In genomic region chr1:93878501-93878888, GRCh38 we compare ENCODE assay signal across 8 cellular contexts. TPM values are rescaled to one million over a fixed set of nuclear protein-coding genes. Genes with fewer than 3 reads are reported as not detected.
DNase-seq lines count a peak whose midpoint lies in the region; ATAC-seq, FAIRE-seq and TF ChIP-seq lines count a peak whose summit lies in the region.

No MANE protein-coding gene starts in this region.

- H3K9ac ChIP-seq in GM12878 (ENCODE audit: control insufficient read depth, insufficient read depth, low read length): peak overlapping the region; percentile 86

- POLR2A ChIA-PET in GM12878 (lab: Charles Lee): interaction anchor here (1.1 to 1.7 kb wide), 2 partner anchors 10 to 23 kb away, joined by 3 to 6 read pairs; no protein-coding TSS in a partner anchor

- RAD21 ChIA-PET in GM12878 (lab: Charles Lee; ENCODE audit: unreplicated experiment): interaction anchor here (1.2 kb wide), 1 partner anchor 32 kb away, joined by 5 read pairs; no protein-coding TSS in a partner anchor

- H3K27ac ChIP-seq in GM12878 (ENCODE audit: control insufficient read depth, insufficient read depth): peak overlapping the region; percentile 94

- peak overlapping the region; percentile 79 for H3K4me2 ChIP-seq in GM12878 (ENCODE audit: control insufficient read depth, insufficient read depth)

- CTCF ChIA-PET in GM12878 (lab: Yijun Ruan, JAX): interaction anchor here (0.7 to 1.6 kb wide), 3 partner anchors 32 to 161 kb away, joined by 3 to 6 read pairs (median 3); no protein-coding TSS in a partner anchor

- FAIRE-seq in GM12878 (lab: Jason Lieb, UNC): no peak

- WGBS in GM12878 (ENCODE audit: insufficient coverage, insufficient replicate concordance, low lambda C conversion rate, missing lambda C conversion rate): under 1% methylated on average over 20 of the region's 20 CpGs

- peak overlapping the region; percentile 98 for H3K4me3 ChIP-seq in BE2C (ENCODE audit: low read depth, low read length)
- peak overlapping the region; percentile 95 for H3K4me3 ChIP-seq in GM12878

- intact Hi-C loops in GM12878 (cut with micrococcal nuclease; ENCODE audit: unreplicated experiment): loop anchor here (2.0 kb wide), 1 partner anchor 32 kb away; no protein-coding TSS in a partner anchor

- no peak for TF ChIP-seq CTCF in BE2C (IDR thresholded peaks at IDR 0.05; ENCODE audit: low read depth, low read length)
- TF ChIP-seq CTCF in GM12878 (IDR thresholded peaks at IDR 0.05 in 2 of 3, conservative IDR thresholded peaks at IDR 0.05 in 1 of 3; ENCODE audit: control insufficient read depth in 2 of 3, extremely low read depth in 1 of 3, insufficient read depth in 1 of 3, low read depth in 3 of 3, low read length in 3 of 3): no peak

- no peak for TF ChIP-seq EP300 in GM12878 (IDR thresholded peaks at IDR 0.05; ENCODE audit: borderline replicate concordance in 1 of 2, control insufficient read depth in 1 of 2, low read depth in 2 of 2, low read length in 2 of 2)

- peak; percentile 37 for ATAC-seq in GM19324 (IDR thresholded peaks at IDR 0.05; ENCODE audit: low FRiP score, unreplicated experiment)
- ATAC-seq in HG03457 (IDR thresholded peaks at IDR 0.05; ENCODE audit: unreplicated experiment): peak; percentile 40
- ATAC-seq in GM12878: peak; percentile 78

- no peak for TF ChIP-seq POLR2A in GM12878 (IDR thresholded peaks at IDR 0.05; ENCODE audit: low read depth, low read length)

- H3K4me1 ChIP-seq in BE2C (no peaks in the 10 kb centered on the region), GM12878 (ENCODE audit: control insufficient read depth, insufficient read depth, low read length) (peaks cover 9% of the 10 kb centered on the region; the same call in 1 of the 2 replicates)

- BruUV-seq in GM12878 (replicated peaks; lab: Mats Ljungman, UMichigan): TSS peak; percentile 71

- DNase-seq in BE2C: no peak
- DNase-seq in T1000 (lab: John Stamatoyannopoulos, UW): peak; percentile 32
- DNase-seq in GM12878 (ENCODE audit: low read depth, low spot score): no peak
- DNase-seq in inferior parietal cortex (ENCODE audit: extremely low spot score): peak; percentile 36
- peak; percentile 49 to 50 for DNase-seq in stimulated activated CD4-positive, alpha-beta T cell treated with anti-CD3 and anti-CD28 coated beads, Interleukin-15, amount 100 ng/mL, for 48 hours (ENCODE audit: low read depth in 2 of 2)
- DNase-seq in foreskin melanocyte: no peak

- peak overlapping the region; percentile 90 for H2AFZ ChIP-seq in GM12878 (ENCODE audit: control insufficient read depth, low read depth, low read length)

- no peak for TF ChIP-seq RAD21 in GM12878 (IDR thresholded peaks at IDR 0.05; ENCODE audit: insufficient read depth, low read depth, low read length)

- H3K36me3 ChIP-seq in BE2C (peaks cover 22% of the 10 kb centered on the region), GM12878 (ENCODE audit: control insufficient read depth in 2 of 2, insufficient read depth in 2 of 2, low read length in 1 of 2) (peaks cover 3 to 7% of the 10 kb centered on the region in 2 experiments)

- H3K27me3 ChIP-seq in BE2C: no peaks in the 10 kb centered on the region
- no peaks in the 10 kb centered on the region for H3K27me3 ChIP-seq in GM12878 (replicated peaks in 1 of 2; ENCODE audit: control insufficient read depth in 2 of 2, insufficient read depth in 2 of 2, low read length in 1 of 2)

- SMC1A ChIA-PET in GM12878 (lab: Charles Lee; ENCODE audit: uncharacterized antibody, unreplicated experiment): interaction anchor here (1.0 to 1.5 kb wide), 3 partner anchors 10 to 26 kb away, joined by 3 to 5 read pairs (median 4); no protein-coding TSS in a partner anchor

- H4K20me1 ChIP-seq in GM12878 (ENCODE audit: control insufficient read depth, insufficient read depth): no peaks in the 10 kb centered on the region

- H3K79me2 ChIP-seq in GM12878 (ENCODE audit: control insufficient read depth, insufficient read depth, low read length): peaks cover 34% of the 10 kb centered on the region

- H3K9me3 ChIP-seq in BE2C: no peaks in the 10 kb centered on the region
- H3K9me3 ChIP-seq in GM12878 (replicated peaks; ENCODE audit: control insufficient read depth, insufficient read depth, low read length): no peaks in the 10 kb centered on the region

- in situ Hi-C loops in GM12878 (cut with MboI): no loop called here

TF ChIP-seq in GM12878, 131 proteins besides CTCF, POLR2A, EP300 and RAD21 (continues in another document):
- TF ChIP-seq TCF12 (IDR thresholded peaks at IDR 0.05; ENCODE audit: low read depth, low read length) (0 out of 2 replicates have a peak, but pooled peaks have one; percentile 27), IRF4 (IDR thresholded peaks at IDR 0.05; ENCODE audit: low read depth, low read length) (peak; percentile 92), BACH1 (IDR thresholded peaks at IDR 0.05; ENCODE audit: borderline replicate concordance) (peak; percentile 13; the same call in 1 of the 2 replicates), JUND (IDR thresholded peaks at IDR 0.05; ENCODE audit: low read depth, low read length) (peak; percentile 69)
- TF ChIP-seq, protein P1, sequence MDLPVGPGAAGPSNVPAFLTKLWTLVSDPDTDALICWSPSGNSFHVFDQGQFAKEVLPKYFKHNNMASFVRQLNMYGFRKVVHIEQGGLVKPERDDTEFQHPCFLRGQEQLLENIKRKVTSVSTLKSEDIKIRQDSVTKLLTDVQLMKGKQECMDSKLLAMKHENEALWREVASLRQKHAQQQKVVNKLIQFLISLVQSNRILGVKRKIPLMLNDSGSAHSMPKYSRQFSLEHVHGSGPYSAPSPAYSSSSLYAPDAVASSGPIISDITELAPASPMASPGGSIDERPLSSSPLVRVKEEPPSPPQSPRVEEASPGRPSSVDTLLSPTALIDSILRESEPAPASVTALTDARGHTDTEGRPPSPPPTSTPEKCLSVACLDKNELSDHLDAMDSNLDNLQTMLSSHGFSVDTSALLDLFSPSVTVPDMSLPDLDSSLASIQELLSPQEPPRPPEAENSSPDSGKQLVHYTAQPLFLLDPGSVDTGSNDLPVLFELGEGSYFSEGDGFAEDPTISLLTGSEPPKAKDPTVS (IDR thresholded peaks at IDR 0.05; ENCODE audit: low read depth, low read length): no peak

RNA-seq across cellular contexts. Expression of gene DNTTIP2, which starts 0.5 kb away (rescaled TPM):
- 80.7 TPM for polyA plus RNA-seq in BE2C (2012; ENCODE audit: insufficient read depth, insufficient read length, low read depth)
- 35.5 and 46.0 TPM in 2 replicates for total RNA-seq in GM12878 (2013; cell fraction: nucleolus; rRNA removed)
- total RNA-seq in GM12878 (2014; rRNA removed) (38.3 and 39.7 TPM in 2 replicates), GM12878 (2014; rRNA removed; fragmentation: Illumina TruSeq; extraction: Trizol) (63.3 and 70.8 TPM in 2 replicates), GM12878 (2021) (61.9 and 65.6 TPM in 2 replicates)
- polyA plus RNA-seq in GM12878 (2011; ENCODE audit: low read depth): 33.3 TPM
- polyA plus RNA-seq in GM12878 (2011; rRNA removed) (34.3 and 49.7 TPM in 2 replicates), GM12878 (2014; fragmentation: Illumina TruSeq; extraction: Trizol) (84.7 and 92.9 TPM in 2 replicates), GM12878 (2014; fragmentation: Nextera tagmentation; extraction: Ambion mirVana) (10 to 100 TPM; 79.0 to 82.8 TPM), GM12878 (2014; rRNA removed) (33.2 and 37.5 TPM in 2 replicates), GM12878 (2016; fragmentation: Nextera tagmentation; extraction: Ambion mirVana) (10 to 100 TPM; 96.2 to 99.2 TPM)
- polyA plus RNA-seq in GM12878 (2011; cell fraction: cytosol; rRNA removed): 3.2 and 4.0 TPM in 2 replicates
- 169 and 176 TPM in 2 replicates for polyA plus RNA-seq in GM12878 (2011; cell fraction: nucleus; rRNA removed)
- polyA plus RNA-seq in GM12878 (2012): 39.5 and 45.3 TPM in 2 replicates
- 22.3 and 41.3 TPM in 2 replicates for polyA minus RNA-seq in GM12878 (2011; rRNA and poly(A)+ RNA removed)
- 6.3 and 6.9 TPM in 2 replicates for polyA minus RNA-seq in GM12878 (2011; cell fraction: cytosol; rRNA and poly(A)+ RNA removed)
- polyA minus RNA-seq in GM12878 (2011; cell fraction: nucleus; rRNA and poly(A)+ RNA removed): 25.3 and 39.9 TPM in 2 replicates

RNA-seq across cellular contexts. Expression of gene GCLM, which starts 30.7 kb away (rescaled TPM):
- 3.8 TPM for polyA plus RNA-seq in BE2C (2012; ENCODE audit: insufficient read depth, insufficient read length, low read depth)
- total RNA-seq in GM12878 (2013; cell fraction: nucleolus; rRNA removed): 4.3 and 5.4 TPM in 2 replicates
- total RNA-seq in GM12878 (2014; rRNA removed) (6.2 and 6.4 TPM in 2 replicates), GM12878 (2014; rRNA removed; fragmentation: Illumina TruSeq; extraction: Trizol) (7.3 and 7.5 TPM in 2 replicates), GM12878 (2021) (11.1 and 11.6 TPM in 2 replicates)
- polyA plus RNA-seq in GM12878 (2011; ENCODE audit: low read depth): 1.1 TPM
- polyA plus RNA-seq in GM12878 (2011; rRNA removed) (15.3 and 19.7 TPM in 2 replicates), GM12878 (2014; fragmentation: Illumina TruSeq; extraction: Trizol) (9.5 and 10.1 TPM in 2 replicates), GM12878 (2014; fragmentation: Nextera tagmentation; extraction: Ambion mirVana) (1 to 10 TPM; 3.6 to 5.0 TPM), GM12878 (2014; rRNA removed) (5.9 and 6.2 TPM in 2 replicates), GM12878 (2016; fragmentation: Nextera tagmentation; extraction: Ambion mirVana) (10 to 100 TPM in 1 of 2 experiments, 1 to 10 TPM in 1; 2.6 to 17.3 TPM)
- 4.7 and 6.2 TPM in 2 replicates for polyA plus RNA-seq in GM12878 (2011; cell fraction: cytosol; rRNA removed)
- polyA plus RNA-seq in GM12878 (2011; cell fraction: nucleus; rRNA removed): 4.8 and 5.0 TPM in 2 replicates
- polyA plus RNA-seq in GM12878 (2012): 1.8 and 5.2 TPM in 2 replicates
- 7.4 and 13.0 TPM in 2 replicates for polyA minus RNA-seq in GM12878 (2011; rRNA and poly(A)+ RNA removed)
- polyA minus RNA-seq in GM12878 (2011; cell fraction: cytosol; rRNA and poly(A)+ RNA removed): 5.0 and 5.9 TPM in 2 replicates
- polyA minus RNA-seq in GM12878 (2011; cell fraction: nucleus; rRNA and poly(A)+ RNA removed): 10.4 and 25.8 TPM in 2 replicates

Comparison
In these comparisons a context has a peak if more than half of its experiments do, and no peak if none do; other contexts are left out.
1. DNase-seq: peak in T1000 (single experiment), inferior parietal cortex (single experiment) and stimulated activated CD4-positive, alpha-beta T cell treated with anti-CD3 and anti-CD28 coated beads, Interleukin-15, amount 100 ng/mL, for 48 hours (2 of 2); none in BE2C (single experiment), GM12878 (single experiment) and foreskin melanocyte (single experiment).
2. Peak in every context shown above with its lines, with median percentiles within 50 percentile points of each other: ATAC-seq.